ENCODE assay signal across 36 cellular contexts in genomic region chr7:20173828-20174227, GRCh38. TPM values are rescaled to one million over a fixed set of nuclear protein-coding genes. Genes with fewer than 3 reads are reported as not detected.
"Had no signal": no experiment of that assay in that cellular context is flagged by ENCODE, and none has a peak within 500 bp of the region (broad histone marks: within the 10 kb centered on the region; RNA-seq: fewer than 3 reads in every experiment).

No MANE protein-coding gene starts in this region.

- DNase-seq: activated B cell treated with CpG ODN at 0.5 μM for 24 hours; activated CD4-positive, alpha-beta memory T cell treated with anti-CD3 and anti-CD28 coated beads, Interleukin-2, amount 10 ng/mL, durations not matched to agents 7 days and 5 days; activated CD4-positive, alpha-beta T cell treated with anti-CD3 and anti-CD28 coated beads for 36 hours; activated CD4-positive, alpha-beta T cell treated with anti-CD3 and anti-CD28 coated beads, Interleukin-2, amount 10 ng/mL, durations not matched to agents 24 days and 14 days; activated CD4-positive, alpha-beta T cell treated with anti-CD3 and anti-CD28 coated beads, Interleukin-2, amount 50 U/mL, for 4 hours; activated CD8-positive, alpha-beta memory T cell treated with anti-CD3 and anti-CD28 coated beads, Interleukin-2, amount 50 U/mL, for 48 hours; activated gamma-delta T cell; activated naive CD4-positive, alpha-beta T cell; activated naive CD4-positive, alpha-beta T cell treated with anti-CD3 and anti-CD28 coated beads, Interleukin-2, amount 10 ng/mL, durations not matched to agents 7 days and 5 days; activated naive CD8-positive, alpha-beta T cell treated with anti-CD3 and anti-CD28 coated beads, Interleukin-2, amount 10 ng/mL, durations not matched to agents 7 days and 5 days; activated T-cell treated with anti-CD3 and anti-CD28 coated beads for 4 hours; activated T-cell treated with anti-CD3 and anti-CD28 coated beads, Interleukin-2, amount 50 U/mL, for 24 hours; activated T-cell treated with anti-CD3 and anti-CD28 coated beads, Interleukin-2, amount 50 U/mL, for 72 hours; central memory CD4-positive, alpha-beta T cell; cerebellar nuclear complex; colonic mucosa; effector CD8-positive, alpha-beta T cell; esophagus squamous epithelium; foreskin melanocyte; head of caudate nucleus; T-helper 1 cell; T-helper 17 cell; T1000; WERI-Rb-1 had no signal

- H3K27ac Mint-ChIP-seq: activated B cell treated with CpG ODN at 0.5 μM for 24 hours; activated CD4-positive, alpha-beta memory T cell treated with anti-CD3 and anti-CD28 coated beads, Interleukin-2, amount 10 ng/mL, durations not matched to agents 7 days and 5 days; activated CD4-positive, alpha-beta T cell treated with anti-CD3 and anti-CD28 coated beads for 36 hours; activated CD4-positive, alpha-beta T cell treated with anti-CD3 and anti-CD28 coated beads, Interleukin-2, amount 10 ng/mL, durations not matched to agents 24 days and 14 days; activated naive CD4-positive, alpha-beta T cell treated with anti-CD3 and anti-CD28 coated beads, Interleukin-2, amount 10 ng/mL, durations not matched to agents 7 days and 5 days; activated naive CD4-positive, alpha-beta T cell treated with anti-CD3 and anti-CD28 coated beads, Interleukin-2, amount 50 U/mL, for 72 hours; activated naive CD8-positive, alpha-beta T cell treated with anti-CD3 and anti-CD28 coated beads, Interleukin-2, amount 10 ng/mL, durations not matched to agents 7 days and 5 days; activated T-cell treated with anti-CD3 and anti-CD28 coated beads, Interleukin-2, amount 50 U/mL, for 24 hours; activated T-cell treated with anti-CD3 and anti-CD28 coated beads, Interleukin-2, amount 50 U/mL, for 72 hours; brain; T-helper 17 cell; T-helper 2 cell treated with Interferon-gamma antibody and Interleukin-4, amounts not matched to agents 5 μg/mL and 100 μg/mL, for 36 hours had no signal

- H3K27me3 ChIP-seq: ascending aorta, breast epithelium, cardiac muscle cell, colonic mucosa, esophagus squamous epithelium, gastroesophageal sphincter had no signal

- H3K9me3 ChIP-seq: ascending aorta, breast epithelium, colonic mucosa, esophagus squamous epithelium, gastroesophageal sphincter had no signal

- H3K4me3 Mint-ChIP-seq: activated B cell treated with CpG ODN at 0.5 μM for 24 hours; activated CD4-positive, alpha-beta memory T cell treated with anti-CD3 and anti-CD28 coated beads, Interleukin-2, amount 10 ng/mL, durations not matched to agents 7 days and 5 days; activated CD4-positive, alpha-beta T cell treated with anti-CD3 and anti-CD28 coated beads for 36 hours; activated CD4-positive, alpha-beta T cell treated with anti-CD3 and anti-CD28 coated beads, Interleukin-2, amount 10 ng/mL, durations not matched to agents 24 days and 14 days; activated naive CD4-positive, alpha-beta T cell treated with anti-CD3 and anti-CD28 coated beads, Interleukin-2, amount 10 ng/mL, durations not matched to agents 7 days and 5 days; activated naive CD8-positive, alpha-beta T cell treated with anti-CD3 and anti-CD28 coated beads, Interleukin-2, amount 10 ng/mL, durations not matched to agents 7 days and 5 days; activated T-cell treated with anti-CD3 and anti-CD28 coated beads, Interleukin-2, amount 50 U/mL, for 24 hours; activated T-cell treated with anti-CD3 and anti-CD28 coated beads, Interleukin-2, amount 50 U/mL, for 72 hours; brain; T-helper 17 cell; T-helper 2 cell treated with Interferon-gamma antibody and Interleukin-4, amounts not matched to agents 5 μg/mL and 100 μg/mL, for 36 hours had no signal

- H3K4me1 Mint-ChIP-seq: activated CD4-positive, alpha-beta memory T cell treated with anti-CD3 and anti-CD28 coated beads, Interleukin-2, amount 10 ng/mL, durations not matched to agents 7 days and 5 days; activated CD4-positive, alpha-beta T cell treated with anti-CD3 and anti-CD28 coated beads for 36 hours; activated CD4-positive, alpha-beta T cell treated with anti-CD3 and anti-CD28 coated beads, Interleukin-2, amount 10 ng/mL, durations not matched to agents 24 days and 14 days; activated naive CD4-positive, alpha-beta T cell treated with anti-CD3 and anti-CD28 coated beads, Interleukin-2, amount 10 ng/mL, durations not matched to agents 7 days and 5 days; activated naive CD8-positive, alpha-beta T cell treated with anti-CD3 and anti-CD28 coated beads, Interleukin-2, amount 10 ng/mL, durations not matched to agents 7 days and 5 days; T-helper 17 cell had no signal

- H3K4me1 ChIP-seq: ascending aorta, breast epithelium, colonic mucosa, esophagus squamous epithelium, gastroesophageal sphincter had no signal

- H3K36me3 Mint-ChIP-seq: activated naive CD4-positive, alpha-beta T cell treated with anti-CD3 and anti-CD28 coated beads, Interleukin-2, amount 10 ng/mL, durations not matched to agents 7 days and 5 days; activated naive CD4-positive, alpha-beta T cell treated with anti-CD3 and anti-CD28 coated beads, Interleukin-2, amount 50 U/mL, for 72 hours; activated naive CD8-positive, alpha-beta T cell treated with anti-CD3 and anti-CD28 coated beads, Interleukin-2, amount 10 ng/mL, durations not matched to agents 7 days and 5 days; brain had no signal

- H3K27me3 Mint-ChIP-seq: activated B cell treated with CpG ODN at 0.5 μM for 24 hours; activated CD4-positive, alpha-beta memory T cell treated with anti-CD3 and anti-CD28 coated beads, Interleukin-2, amount 10 ng/mL, durations not matched to agents 7 days and 5 days; activated CD4-positive, alpha-beta T cell treated with anti-CD3 and anti-CD28 coated beads for 36 hours; activated CD4-positive, alpha-beta T cell treated with anti-CD3 and anti-CD28 coated beads, Interleukin-2, amount 10 ng/mL, durations not matched to agents 24 days and 14 days; activated naive CD4-positive, alpha-beta T cell treated with anti-CD3 and anti-CD28 coated beads, Interleukin-2, amount 10 ng/mL, durations not matched to agents 7 days and 5 days; activated T-cell treated with anti-CD3 and anti-CD28 coated beads, Interleukin-2, amount 50 U/mL, for 24 hours; brain; T-helper 17 cell had no signal

- H3K27ac ChIP-seq: ascending aorta, breast epithelium, cardiac muscle cell, colonic mucosa, epithelial cell of prostate, esophagus squamous epithelium, gastroesophageal sphincter, WERI-Rb-1 had no signal

- ATAC-seq: activated CD4-positive, alpha-beta T cell treated with anti-CD3 and anti-CD28 coated beads for 36 hours; activated CD4-positive, CD25-positive, alpha-beta regulatory T cell treated with anti-CD3 and anti-CD28 coated beads, Interleukin-2, amount 50 U/mL, for 24 hours; activated naive CD4-positive, alpha-beta T cell treated with anti-CD3 and anti-CD28 coated beads, Interleukin-2, amount 50 U/mL, for 72 hours; activated T-cell treated with anti-CD3 and anti-CD28 coated beads, Interleukin-2, amount 50 U/mL, for 72 hours; gastroesophageal sphincter; T-helper 17 cell had no signal

- H3K9me3 Mint-ChIP-seq: activated B cell treated with CpG ODN at 0.5 μM for 24 hours; activated CD4-positive, alpha-beta memory T cell treated with anti-CD3 and anti-CD28 coated beads, Interleukin-2, amount 10 ng/mL, durations not matched to agents 7 days and 5 days; activated CD4-positive, alpha-beta T cell treated with anti-CD3 and anti-CD28 coated beads, Interleukin-2, amount 10 ng/mL, durations not matched to agents 24 days and 14 days; activated naive CD4-positive, alpha-beta T cell treated with anti-CD3 and anti-CD28 coated beads, Interleukin-2, amount 10 ng/mL, durations not matched to agents 7 days and 5 days; activated naive CD4-positive, alpha-beta T cell treated with anti-CD3 and anti-CD28 coated beads, Interleukin-2, amount 50 U/mL, for 72 hours; activated naive CD8-positive, alpha-beta T cell treated with anti-CD3 and anti-CD28 coated beads, Interleukin-2, amount 10 ng/mL, durations not matched to agents 7 days and 5 days; activated T-cell treated with anti-CD3 and anti-CD28 coated beads, Interleukin-2, amount 50 U/mL, for 24 hours; activated T-cell treated with anti-CD3 and anti-CD28 coated beads, Interleukin-2, amount 50 U/mL, for 72 hours; brain; T-helper 2 cell treated with Interferon-gamma antibody and Interleukin-4, amounts not matched to agents 5 μg/mL and 100 μg/mL, for 36 hours had no signal

- H3K36me3 ChIP-seq: ascending aorta, breast epithelium, cardiac muscle cell, colonic mucosa, esophagus squamous epithelium, gastroesophageal sphincter, WERI-Rb-1 had no signal

- H3K4me3 ChIP-seq: ascending aorta, breast epithelium, cardiac muscle cell, colonic mucosa, esophagus squamous epithelium, gastroesophageal sphincter had no signal

RNA-seq across cellular contexts. Expression of gene MACC1, which starts 43.4 kb away (rescaled TPM):
- total RNA-seq: activated CD4-positive, alpha-beta T cell treated with anti-CD3 and anti-CD28 coated beads, Interleukin-2, amount 10 ng/mL, durations not matched to agents 24 days and 14 days; activated naive CD4-positive, alpha-beta T cell treated with anti-CD3 and anti-CD28 coated beads, Interleukin-2, amount 50 U/mL, for 72 hours; ascending aorta; dermis microvascular lymphatic vessel endothelial cell; endothelial cell of umbilical vein; glomerular endothelial cell had no signal
- polyA plus RNA-seq: cardiac muscle cell, endothelial cell of umbilical vein had no signal
